Comparison of ENCODE assay signal across 28 cellular contexts in the genomic region with DNA sequence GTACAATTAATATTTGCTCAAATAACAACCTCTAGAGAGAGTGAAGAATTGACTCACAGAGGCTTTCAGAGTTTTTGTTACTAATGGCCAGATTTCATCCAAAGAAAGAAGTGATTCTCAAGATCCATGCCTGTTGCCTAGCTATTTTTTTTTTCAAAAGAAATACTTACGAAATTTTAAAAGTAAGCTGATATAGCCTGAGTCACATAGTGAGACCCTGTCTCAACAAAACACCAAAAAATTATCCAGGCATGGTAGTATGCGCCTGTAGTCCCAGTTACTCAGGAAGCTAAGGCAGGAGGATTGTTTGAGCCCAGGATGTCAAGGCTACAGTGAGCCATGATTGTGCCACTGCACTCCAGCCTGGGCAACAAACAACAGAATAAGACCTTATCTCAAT. TPM values are rescaled to one million over a fixed set of nuclear protein-coding genes. Genes with fewer than 3 reads are reported as not detected.
DNase-seq lines count a peak whose midpoint lies in the region; ATAC-seq and TF ChIP-seq lines count a peak whose summit lies in the region.
"Had no signal": no experiment of that assay in that cellular context is flagged by ENCODE, and none has a peak within 500 bp of the region (broad histone marks: within the 10 kb centered on the region; RNA-seq: fewer than 3 reads in every experiment).

No MANE protein-coding gene starts in this region.

- H3K79me2 ChIP-seq in SK-N-SH (ENCODE audit: insufficient read depth) (peaks cover 23% of the 10 kb centered on the region; the same call in 1 of the 2 replicates), mammary epithelial cell (ENCODE audit: insufficient read depth, low read length) (no peaks in the 10 kb centered on the region)

- no peaks in the 10 kb centered on the region for H3K9me2 ChIP-seq in SK-N-SH

- H3K4me2 ChIP-seq in SK-N-SH: no peak overlapping the region
- H3K4me2 ChIP-seq in mammary epithelial cell (ENCODE audit: insufficient read depth, low read depth, low read length): no peak overlapping the region

- in situ Hi-C loops in mammary epithelial cell (cut with MboI; ENCODE audit: low sequenced_read_pairs in 2 of 2): no loop called here

- H3K27me3 ChIP-seq in SK-N-SH (ENCODE audit: insufficient read depth) (no peaks in the 10 kb centered on the region), mammary epithelial cell (ENCODE audit: insufficient read depth, low read length) (no peaks in the 10 kb centered on the region), lower lobe of right lung (ENCODE audit: low read depth) (no peaks in the 10 kb centered on the region), subcutaneous abdominal adipose tissue (ENCODE audit: control insufficient read depth in 5 of 5, insufficient read depth in 4 of 5, low read length in 5 of 5) (no peaks in the 10 kb centered on the region)
- H3K27me3 ChIP-seq: SJSA1, testis, vagina had no signal

- ATAC-seq in SK-N-SH treated with all-trans-retinoic acid at 6 μM for 48 hours (no peak), lower lobe of right lung (no peak)
- ATAC-seq: left colon; naive thymus-derived CD8-positive, alpha-beta T cell; Panc1 had no signal

- no peak overlapping the region for H2AFZ ChIP-seq in SK-N-SH (ENCODE audit: low read depth)
- no peak overlapping the region for H2AFZ ChIP-seq in mammary epithelial cell (ENCODE audit: low read depth, low read length)

- POLR2A ChIA-PET in SK-N-SH (lab: Yijun Ruan, JAX): no interaction called here

- H3K9ac ChIP-seq in SK-N-SH (peak overlapping the region; percentile 51; the same call in 1 of the 2 replicates), mammary epithelial cell (ENCODE audit: insufficient read depth, low read length) (peak overlapping the region; percentile 75), subcutaneous abdominal adipose tissue (ENCODE audit: low read length in 5 of 5) (peak overlapping the region in 2 of 5 donors; percentile 73 to 85)

- peaks cover 2 to 10% of the 10 kb centered on the region in 2 experiments; a peak in 2 of 4 replicates for H3K4me1 ChIP-seq in SK-N-SH (ENCODE audit: control insufficient read depth in 1 of 2, insufficient read depth in 2 of 2, low read depth in 1 of 2, low read length in 1 of 2)
- peaks cover 37% of the 10 kb centered on the region for H3K4me1 ChIP-seq in mammary epithelial cell (ENCODE audit: insufficient read depth, low read length)
- H3K4me1 ChIP-seq in lower lobe of right lung: peaks cover 35% of the 10 kb centered on the region
- peaks cover 10 to 83% (median 80%) of the 10 kb centered on the region in 5 donors for H3K4me1 ChIP-seq in subcutaneous abdominal adipose tissue (ENCODE audit: control insufficient read depth in 5 of 5, insufficient read depth in 5 of 5, low read length in 5 of 5)

- dilution Hi-C loops in mammary epithelial cell (cut with HindIII; ENCODE audit: low sequenced_read_pairs): no loop called here

- 86% methylated on average over 2 of the region's 2 CpGs for WGBS in SK-N-SH (ENCODE audit: low lambda C conversion rate)
- WGBS in mammary epithelial cell (ENCODE audit: low coverage, missing lambda C conversion rate): 92% methylated on average over 2 of the region's 2 CpGs

- BruUV-seq in mammary epithelial cell (replicated peaks; lab: Mats Ljungman, UMichigan): no TSS peak

- intact Hi-C loops in mammary epithelial cell (cut with micrococcal nuclease): loop anchor here (2.0 kb wide), 1 partner anchor 14 kb away; the partner anchor contains the start of gene PALMD
- intact Hi-C loops in lower lobe of right lung (cut with DNase I): no loop called here

- no peak for TF ChIP-seq RAD21 in SK-N-SH (IDR thresholded peaks at IDR 0.05; ENCODE audit: low read length)

- peaks cover 1% of the 10 kb centered on the region for H3F3A ChIP-seq in SK-N-SH (replicated peaks; ENCODE audit: insufficient read depth)

- H4K20me1 ChIP-seq in SK-N-SH (ENCODE audit: insufficient read depth): no peaks in the 10 kb centered on the region
- no peaks in the 10 kb centered on the region for H4K20me1 ChIP-seq in mammary epithelial cell (ENCODE audit: insufficient read depth, low read length)

- DNase-seq in SK-N-SH (no peak), mammary epithelial cell (peak; percentile 23), lower lobe of right lung (no peak), NOMO-1 treated with DMSO at 0.1 percent for 48 hours (lab: John Stamatoyannopoulos, UW; ENCODE audit: unreplicated experiment) (no peak), SW 1271 (lab: John Stamatoyannopoulos, UW) (no peak), AG08396 (ENCODE audit: low spot score) (no peak)
- DNase-seq: activated effector memory CD4-positive, alpha-beta T cell treated with Interleukin-2 at 50 U/mL for 16 hours; activated T-cell treated with anti-CD3 and anti-CD28 coated beads for 4 hours; CD4-positive, alpha-beta T cell; cerebellar nuclear complex; H9; left colon; naive thymus-derived CD8-positive, alpha-beta T cell; NCI-H1048; NCI-H1694 treated with DMSO at 0.1 percent for 48 hours; NCI-H524; NK-92 treated with Interleukin-12 subunit alpha and Interleukin-12 subunit beta, amount 100 ng/mL, for 24 hours; occipital lobe; retina; stimulated activated CD4-positive, alpha-beta T cell treated with anti-CD3 and anti-CD28 coated beads, Interleukin-4, amount 100 ng/mL, for 4 hours; stimulated activated naive CD4-positive, alpha-beta T cell; testis had no signal

- CTCF ChIA-PET in SK-N-SH (lab: Yijun Ruan, JAX) (interaction anchor here (0.8 kb wide), 1 partner anchor 13 kb away, joined by 3 read pairs; no protein-coding TSS in a partner anchor), mammary epithelial cell (lab: Charles Lee; ENCODE audit: low non-redundant PET) (no interaction called here)

- TF ChIP-seq CTCF in SK-N-SH (IDR thresholded peaks at IDR 0.05) (no peak), mammary epithelial cell (conservative IDR thresholded peaks at IDR 0.05 in 1 of 2, IDR thresholded peaks at IDR 0.05 in 1 of 2; ENCODE audit: extremely low read depth in 1 of 2, insufficient read depth in 1 of 2, low read depth in 1 of 2, low read length in 2 of 2) (no peak), lower lobe of right lung (IDR thresholded peaks at IDR 0.05) (no peak)

- peaks cover 0 to 4% of the 10 kb centered on the region in 2 experiments for H3K36me3 ChIP-seq in SK-N-SH (replicated peaks in 1 of 2; ENCODE audit: control insufficient read depth in 1 of 2, insufficient read depth in 2 of 2, low read length in 1 of 2)
- no peaks in the 10 kb centered on the region for H3K36me3 ChIP-seq in mammary epithelial cell (ENCODE audit: insufficient read depth, low read length)
- peaks cover 3% of the 10 kb centered on the region for H3K36me3 ChIP-seq in lower lobe of right lung
- H3K36me3 ChIP-seq in subcutaneous abdominal adipose tissue (ENCODE audit: control insufficient read depth in 5 of 5, insufficient read depth in 5 of 5, low read length in 5 of 5): peaks cover 7 to 19% (median 11%) of the 10 kb centered on the region in 5 donors
- H3K36me3 ChIP-seq: SJSA1 had no signal

- H3K27ac ChIP-seq in SK-N-SH (ENCODE audit: low read depth in 2 of 2, low read length in 1 of 2) (peak overlapping the region in 1 of 2 experiments; percentile 76; a peak in 2 of 4 replicates), mammary epithelial cell (ENCODE audit: insufficient read depth, low read depth, low read length) (peak overlapping the region; percentile 95), lower lobe of right lung (peak overlapping the region; percentile 38), subcutaneous abdominal adipose tissue (ENCODE audit: low read depth, low read length) (peak overlapping the region; percentile 99)
- H3K27ac ChIP-seq: SJSA1 had no signal

- H3K9me3 ChIP-seq in SK-N-SH: no peaks in the 10 kb centered on the region
- H3K9me3 ChIP-seq in mammary epithelial cell (replicated peaks; ENCODE audit: insufficient read depth, low read length): no peaks in the 10 kb centered on the region
- H3K9me3 ChIP-seq in lower lobe of right lung: no peaks in the 10 kb centered on the region
- H3K9me3 ChIP-seq in subcutaneous abdominal adipose tissue (ENCODE audit: control insufficient read depth in 5 of 5, low read length in 5 of 5): no peaks in the 10 kb centered on the region
- H3K9me3 ChIP-seq: SJSA1, testis, vagina had no signal

- TF ChIP-seq EP300 in SK-N-SH (IDR thresholded peaks at IDR 0.05; ENCODE audit: borderline replicate concordance in 1 of 2, low read depth in 1 of 2, low read length in 1 of 2): no peak

- H3K4me3 ChIP-seq in SK-N-SH (ENCODE audit: low read depth in 2 of 2, low read length in 1 of 2) (no peak overlapping the region), mammary epithelial cell (replicated peaks in 1 of 3; ENCODE audit: insufficient read depth in 1 of 3, low read depth in 2 of 3, low read length in 3 of 3) (no peak overlapping the region), lower lobe of right lung (no peak overlapping the region), subcutaneous abdominal adipose tissue (ENCODE audit: low read depth in 1 of 5, low read length in 5 of 5) (peak overlapping the region in 1 of 5 donors; percentile 9)
- H3K4me3 ChIP-seq: SJSA1, testis, vagina had no signal

TF ChIP-seq in SK-N-SH, 30 proteins besides CTCF, POLR2A, EP300 and RAD21 (continues in another document):
- TF ChIP-seq TEAD4 (IDR thresholded peaks at IDR 0.05; ENCODE audit: borderline replicate concordance, insufficient read depth): no peak
- no peak for TF ChIP-seq GABPA (IDR thresholded peaks at IDR 0.05; ENCODE audit: low read depth)

TF ChIP-seq in SK-N-SH treated with all-trans-retinoic acid at 6 μM for 48 hours, 23 proteins besides CTCF, POLR2A, EP300 and RAD21 (continues in another document):
- TF ChIP-seq ESRRG (CRISPR knock-in tag; IDR thresholded peaks at IDR 0.05) (no peak), TCF4 (CRISPR knock-in tag; IDR thresholded peaks at IDR 0.05; ENCODE audit: borderline replicate concordance) (no peak), PPARA (CRISPR knock-in tag; IDR thresholded peaks at IDR 0.05; ENCODE audit: borderline replicate concordance) (no peak), ZC3H10 (CRISPR knock-in tag; IDR thresholded peaks at IDR 0.05) (no peak), ARNTL (CRISPR knock-in tag; IDR thresholded peaks at IDR 0.05; ENCODE audit: borderline replicate concordance, low read depth) (no peak), ZFP3 (CRISPR knock-in tag; IDR thresholded peaks at IDR 0.05) (no peak), ZFP30 (CRISPR knock-in tag; IDR thresholded peaks at IDR 0.05) (no peak)

RNA-seq across cellular contexts. Expression of gene PALMD, which starts 14.6 kb away (rescaled TPM):
- polyA plus RNA-seq in SK-N-SH (2012; rRNA removed): 1.8 and 2.3 TPM in 2 replicates
- polyA plus RNA-seq in SK-N-SH (2012; cell fraction: cytosol; rRNA removed): 2.0 and 2.7 TPM in 2 replicates
- 1.7 and 3.9 TPM in 2 replicates for polyA plus RNA-seq in SK-N-SH (2012; cell fraction: nucleus; rRNA removed)
- 10 to 100 TPM in 1 of 2 donors, 1 to 10 TPM in 1; 2.7 to 36.7 TPM for total RNA-seq in mammary epithelial cell
- polyA plus RNA-seq in mammary epithelial cell: 1.7 TPM
- 2.6 TPM for polyA minus RNA-seq in mammary epithelial cell
- 18.8 TPM for total RNA-seq in lower lobe of right lung
- total RNA-seq: CD4-positive, alpha-beta T cell; H9; naive thymus-derived CD8-positive, alpha-beta T cell had no signal
- polyA plus RNA-seq: IgD-negative memory B cell; naive thymus-derived CD8-positive, alpha-beta T cell had no signal
